ENCODE assay signal across 1 cellular context in genomic region chr12:75910452-75910722, GRCh38.
TF ChIP-seq lines count a peak whose summit lies in the region.

No MANE protein-coding gene starts in this region.

TF ChIP-seq in GM23338, 12 proteins besides CTCF, POLR2A, EP300 and RAD21 (continued from another document):
- TF ChIP-seq ZNF462 (CRISPR knock-in tag; IDR thresholded peaks at IDR 0.05), result no peak
